In the genomic region with DNA sequence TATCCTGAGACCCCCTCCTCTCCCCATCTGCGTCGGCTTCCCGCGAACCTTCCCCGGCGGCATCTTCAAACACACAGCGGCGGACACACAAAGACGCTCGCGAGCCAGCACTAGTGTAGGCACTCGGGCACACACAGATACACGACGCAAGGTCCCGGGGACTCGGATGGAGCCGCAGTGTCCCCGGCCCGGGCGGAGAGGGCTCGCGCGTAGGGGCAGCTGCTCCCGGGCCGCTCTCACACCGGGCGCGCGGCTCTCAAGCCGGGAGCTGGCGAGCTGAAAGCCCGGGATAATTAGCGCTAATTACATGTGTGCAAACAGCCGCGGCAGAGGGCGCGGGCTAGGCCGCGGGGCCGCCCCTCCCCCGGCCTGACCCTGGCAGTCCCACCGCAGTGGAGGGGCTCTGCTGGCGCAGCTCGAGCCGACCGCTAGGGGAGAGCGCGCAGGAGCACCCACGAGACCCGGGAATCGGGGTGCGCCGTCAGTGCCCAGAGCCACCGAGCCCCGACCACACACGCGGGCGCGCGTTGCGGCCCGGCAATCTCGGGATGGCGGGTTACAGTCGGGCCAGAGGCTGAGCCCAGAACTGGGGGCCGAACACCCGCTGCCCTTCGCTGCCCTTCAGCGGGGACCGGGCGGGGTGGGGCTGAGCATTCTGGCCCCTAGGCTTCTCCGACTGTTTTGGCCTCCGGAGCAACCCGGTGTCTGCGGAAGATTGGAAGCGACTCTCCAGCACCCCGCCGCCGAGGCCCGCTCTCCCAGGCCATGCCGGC, we compare ENCODE assay signal across 1 cellular context.
TF ChIP-seq lines count a peak whose summit lies in the region.

No MANE protein-coding gene starts in this region.

TF ChIP-seq in endothelial cell of umbilical vein, 7 proteins besides CTCF, POLR2A, EP300 and RAD21:
- TF ChIP-seq POLR2AphosphoS5 (IDR thresholded peaks at IDR 0.05; ENCODE audit: insufficient read depth, low read depth, low read length) (no peak), EZH2 (IDR thresholded peaks at IDR 0.05; ENCODE audit: borderline replicate concordance, low read depth, low read length, severe bottlenecking) (peak; percentile 99)
